20 cellular contexts compared by ENCODE assay signal in the genomic region with DNA sequence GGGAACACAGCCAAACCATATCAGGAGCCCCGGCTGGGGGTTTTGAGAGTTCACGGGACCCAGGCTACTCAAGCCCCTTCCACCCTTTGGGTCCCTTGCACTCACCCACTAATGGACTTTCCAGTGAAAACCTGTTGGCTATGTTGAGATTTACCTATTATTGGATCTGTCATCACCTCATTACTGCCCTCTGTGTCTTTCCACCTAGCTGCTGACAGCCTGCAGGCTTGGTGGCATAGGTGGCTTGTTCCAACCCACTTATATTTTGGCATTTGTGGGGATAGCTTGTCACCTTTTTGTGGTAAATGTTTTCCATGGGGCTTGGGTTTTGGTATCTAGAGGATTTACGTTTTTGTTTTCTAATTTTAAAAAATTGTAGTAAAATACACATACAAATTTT. TPM values are rescaled to one million over a fixed set of nuclear protein-coding genes. Genes with fewer than 3 reads are reported as not detected.
DNase-seq lines count a peak whose midpoint lies in the region; ATAC-seq and TF ChIP-seq lines count a peak whose summit lies in the region.
"Had no signal": no experiment of that assay in that cellular context is flagged by ENCODE, and none has a peak within 500 bp of the region (broad histone marks: within the 10 kb centered on the region; RNA-seq: fewer than 3 reads in every experiment).

No MANE protein-coding gene starts in this region.

- no peak overlapping the region for H2BK5ac ChIP-seq in mesenchymal stem cell (ENCODE audit: low read depth, low read length, poor library complexity, severe bottlenecking)

- H3K79me1 ChIP-seq in mesenchymal stem cell (replicated peaks; ENCODE audit: low read length, poor library complexity, severe bottlenecking): no peaks in the 10 kb centered on the region

- no peak overlapping the region for H2AK5ac ChIP-seq in mesenchymal stem cell (ENCODE audit: low read length, severe bottlenecking)

- H3K9ac ChIP-seq in mesenchymal stem cell (ENCODE audit: low read length): no peak overlapping the region

- H3K4me3 ChIP-seq in heart left ventricle (no peak overlapping the region), right cardiac atrium (ENCODE audit: low read length) (no peak overlapping the region), mesenchymal stem cell (ENCODE audit: insufficient read depth in 1 of 2, low read depth in 1 of 2, low read length in 2 of 2) (no peak overlapping the region), tibial artery (no peak overlapping the region)
- H3K4me3 ChIP-seq: K562, Peyer's patch had no signal

- intact Hi-C loops in heart left ventricle (cut with DNase I): no loop called here
- intact Hi-C loops in right cardiac atrium (cut with DNase I): no loop called here
- intact Hi-C loops in tibial artery (cut with DNase I; ENCODE audit: low total_unique reads): no loop called here

- H3K18ac ChIP-seq in mesenchymal stem cell (ENCODE audit: low read depth in 1 of 2, low read length in 2 of 2): no peak overlapping the region

- TF ChIP-seq CTCF in heart left ventricle (IDR thresholded peaks at IDR 0.05) (no peak), chondrocyte (IDR thresholded peaks at IDR 0.05) (no peak), tibial artery (IDR thresholded peaks at IDR 0.05) (no peak), GM13977 (IDR thresholded peaks at IDR 0.05; ENCODE audit: extremely low read depth, insufficient read depth, missing control alignments) (no peak)

- H3K4me1 ChIP-seq in heart left ventricle (peaks cover 3 to 80% (median 50%) of the 10 kb centered on the region in 12 donors), right cardiac atrium (ENCODE audit: control insufficient read depth, insufficient read depth, low read length) (peaks cover 5% of the 10 kb centered on the region), mesenchymal stem cell (ENCODE audit: control insufficient read depth, insufficient read depth, low read depth, low read length) (peaks cover 9% of the 10 kb centered on the region), tibial artery (peaks cover 0 to 94% (median 19%) of the 10 kb centered on the region in 4 donors)
- H3K4me1 ChIP-seq: BE2C, Peyer's patch had no signal

- H2AFZ ChIP-seq in mesenchymal stem cell (ENCODE audit: low read depth, low read length): no peak overlapping the region

- H3K27ac ChIP-seq in heart left ventricle (peak overlapping the region in 11 of 12 donors; percentile 4 to 75 (median 54)), right cardiac atrium (ENCODE audit: low read length) (no peak overlapping the region), mesenchymal stem cell (ENCODE audit: low read length, poor library complexity, severe bottlenecking) (peak overlapping the region; percentile 11), tibial artery (peak overlapping the region; percentile 9 to 87)
- H3K27ac ChIP-seq: Peyer's patch had no signal

- no peak for TF ChIP-seq POLR2A in heart left ventricle (IDR thresholded peaks at IDR 0.05)

- H2BK120ac ChIP-seq in mesenchymal stem cell (ENCODE audit: low read depth, low read length): no peak overlapping the region

- H3K27me3 Mint-ChIP-seq in chondrocyte (ENCODE audit: low read depth): no peaks in the 10 kb centered on the region

- WGBS in heart left ventricle, 4 donors: 31 to 40% (median 33%) methylated on average over 3 of the region's 3 CpGs
- WGBS in right cardiac atrium: 43% methylated on average over 3 of the region's 3 CpGs
- 0% methylated on average over 1 of the region's 3 CpGs for WGBS in mesenchymal stem cell

- peak overlapping the region; percentile 93 for H3K27ac Mint-ChIP-seq in chondrocyte (ENCODE audit: unreplicated experiment)
- H3K27ac Mint-ChIP-seq: H9 had no signal

- H3K36me3 Mint-ChIP-seq in chondrocyte (ENCODE audit: low read depth): peaks cover 62% of the 10 kb centered on the region

- no peak overlapping the region for H3K23ac ChIP-seq in mesenchymal stem cell (ENCODE audit: low read length in 2 of 2)

- DNase-seq in heart left ventricle (no peak), right cardiac atrium (no peak), chondrocyte (ENCODE audit: low spot score) (no peak), mesenchymal stem cell (no peak), tibial artery (no peak), SK-N-DZ (ENCODE audit: low spot score) (no peak), GM13977 (ENCODE audit: low spot score) (no peak)
- DNase-seq: BE2C; H9; HFFc6; NCI-H1092 treated with DMSO at 0.1 percent for 48 hours; NCI-H1436 treated with DMSO at 0.1 percent for 48 hours; NCI-H2029; NCI-H226; NCI-H510A treated with DMSO at 0.1 percent for 48 hours; NCI-H748 treated with DMSO at 0.1 percent for 48 hours; NK-92 treated with Interleukin-12 subunit alpha and Interleukin-12 subunit beta, amount 100 ng/mL, for 24 hours; Peyer's patch had no signal

- H3K27me3 ChIP-seq in heart left ventricle (no peaks in the 10 kb centered on the region), right cardiac atrium (ENCODE audit: control insufficient read depth, insufficient read depth) (no peaks in the 10 kb centered on the region), mesenchymal stem cell (ENCODE audit: control insufficient read depth in 1 of 2, insufficient read depth in 1 of 2, low read length in 2 of 2) (no peaks in the 10 kb centered on the region), tibial artery (no peaks in the 10 kb centered on the region)
- H3K27me3 ChIP-seq: BE2C, Peyer's patch had no signal

- in situ Hi-C loops in GM13977 (cut with MboI; ENCODE audit: low pct_unique_long_range_greater_than_20kb, low sequenced_read_pairs, unreplicated experiment): no loop called here

- no peak overlapping the region for H4K8ac ChIP-seq in mesenchymal stem cell (ENCODE audit: low read length)

- no peak overlapping the region for H4K91ac ChIP-seq in mesenchymal stem cell (ENCODE audit: low read length)

- no peaks in the 10 kb centered on the region for H3K9me3 ChIP-seq in heart left ventricle
- H3K9me3 ChIP-seq in right cardiac atrium (ENCODE audit: control insufficient read depth, low read length): no peaks in the 10 kb centered on the region
- peaks cover 3% of the 10 kb centered on the region for H3K9me3 ChIP-seq in mesenchymal stem cell (ENCODE audit: control insufficient read depth, low read length)
- no peaks in the 10 kb centered on the region for H3K9me3 ChIP-seq in tibial artery
- H3K9me3 ChIP-seq: BE2C, Peyer's patch had no signal

- no peak overlapping the region for H3K4me2 ChIP-seq in mesenchymal stem cell (ENCODE audit: low read length, poor library complexity, severe bottlenecking)

- ATAC-seq in heart left ventricle (peak; percentile 49 to 76 (median 72)), right cardiac atrium (no peak), GM19324 (IDR thresholded peaks at IDR 0.05; ENCODE audit: low FRiP score, unreplicated experiment) (no peak)
- ATAC-seq: K562 had no signal

- H3K9me3 Mint-ChIP-seq in chondrocyte (ENCODE audit: low read depth): peaks cover 4% of the 10 kb centered on the region

- no peak overlapping the region for H2BK15ac ChIP-seq in mesenchymal stem cell (ENCODE audit: low read depth, poor library complexity, severe bottlenecking)

- H3K14ac ChIP-seq in mesenchymal stem cell (ENCODE audit: low read length in 2 of 2): no peak overlapping the region

- H3K4ac ChIP-seq in mesenchymal stem cell (ENCODE audit: low read depth in 1 of 2, low read length in 2 of 2): no peak overlapping the region

- H3K36me3 ChIP-seq in heart left ventricle (peaks cover 0 to 19% (median 9%) of the 10 kb centered on the region in 9 donors), mesenchymal stem cell (ENCODE audit: control insufficient read depth in 1 of 2, insufficient read depth in 2 of 2, low read depth in 1 of 2, low read length in 2 of 2) (peaks cover 0 to 26% of the 10 kb centered on the region in 2 experiments), tibial artery (peaks cover 0 to 29% (median 0%) of the 10 kb centered on the region in 3 donors)
- H3K36me3 ChIP-seq: BE2C, Peyer's patch had no signal

- no peak overlapping the region for H3K4me3 Mint-ChIP-seq in chondrocyte (ENCODE audit: unreplicated experiment)
- H3K4me3 Mint-ChIP-seq: H9, HFFc6 had no signal

- peaks cover 94% of the 10 kb centered on the region for H3K4me1 Mint-ChIP-seq in chondrocyte (ENCODE audit: low read depth)

- H2BK12ac ChIP-seq in mesenchymal stem cell (ENCODE audit: low read length in 2 of 2): peak overlapping the region in 1 of 2 experiments; percentile 28

RNA-seq across cellular contexts. Expression of gene IGFBP7, which starts 23.9 kb away (rescaled TPM):
- total RNA-seq in heart left ventricle: 1,000 to 10,000 TPM in 2 of 9 donors, 100 to 1,000 TPM in 7; 494 to 1,088 (median 585) TPM
- polyA plus RNA-seq in heart left ventricle: 100 to 1,000 TPM; 458 to 857 TPM
- total RNA-seq in right cardiac atrium: 100 to 1,000 TPM; 813 to 983 (median 905) TPM
- polyA plus RNA-seq in right cardiac atrium: 809 TPM
- total RNA-seq in chondrocyte: 3,991 to 5,189 TPM (median 5,125 TPM) in 3 replicates
- polyA plus RNA-seq in mesenchymal stem cell (2013, experiment 1 of 2): 2,552 TPM
- 3,066 TPM for polyA plus RNA-seq in mesenchymal stem cell (2013, experiment 2 of 2)
- polyA plus RNA-seq in SK-N-DZ (2014; cell fraction: cytosol; rRNA removed): not detected in 2 replicates
- polyA plus RNA-seq in SK-N-DZ (2014; cell fraction: nucleus; rRNA removed): not detected in 2 replicates

Comparison
In these comparisons a context has a peak if more than half of its experiments do, and no peak if none do; other contexts are left out.
1. ATAC-seq: peak in heart left ventricle (4 of 4); none in right cardiac atrium (0 of 2) and GM19324 (single experiment).